In the genomic region with DNA sequence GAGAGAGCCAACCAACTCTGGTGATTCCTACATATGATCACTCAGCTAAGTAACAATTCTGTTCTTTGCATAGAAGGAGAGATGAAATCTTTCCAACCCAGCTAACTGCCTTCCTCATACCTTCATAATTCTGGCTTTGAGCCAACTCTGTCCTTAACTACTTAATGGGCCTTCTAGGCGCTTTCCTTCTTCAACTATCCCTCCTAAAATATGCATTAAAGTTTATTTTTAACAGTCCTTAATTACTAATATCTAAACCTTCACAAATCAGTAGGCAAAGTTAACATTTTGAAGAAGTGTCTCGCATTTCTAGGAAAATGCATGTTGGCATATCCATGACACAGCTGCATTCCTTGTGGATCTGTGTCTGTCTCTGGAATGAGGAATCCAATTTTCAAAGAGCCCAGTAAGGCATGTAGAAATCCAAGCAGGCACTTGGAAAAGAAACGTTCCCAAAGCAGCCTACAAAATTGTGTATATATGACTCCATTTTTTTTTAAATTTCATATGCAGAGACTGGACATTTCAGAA, we compare ENCODE assay signal across 12 cellular contexts.
DNase-seq lines count a peak whose midpoint lies in the region; ATAC-seq, FAIRE-seq and TF ChIP-seq lines count a peak whose summit lies in the region.
"Had no signal": no experiment of that assay in that cellular context is flagged by ENCODE, and none has a peak within 500 bp of the region (broad histone marks: within the 10 kb centered on the region; RNA-seq: fewer than 3 reads in every experiment).

No MANE protein-coding gene starts in this region.

- H3K27ac ChIP-seq in Panc1 (ENCODE audit: low read length) (no peak overlapping the region), small intestine (ENCODE audit: low read depth in 1 of 2, low read length in 1 of 2) (no peak overlapping the region)

- H3K9me3 ChIP-seq in Panc1 (ENCODE audit: control insufficient read depth, insufficient read depth, low read depth, low read length) = no peaks in the 10 kb centered on the region
- H3K9me3 ChIP-seq in small intestine (ENCODE audit: control insufficient read depth, low read depth) = no peaks in the 10 kb centered on the region

- no TSS peak for BruUV-seq in Panc1 (replicated peaks; lab: Mats Ljungman, UMichigan)

- no peak for ATAC-seq in Panc1
- ATAC-seq: GM12878 had no signal

- H3K27me3 ChIP-seq in Panc1 (ENCODE audit: control insufficient read depth, insufficient read depth, low read length) = no peaks in the 10 kb centered on the region
- H3K27me3 ChIP-seq in small intestine (ENCODE audit: control insufficient read depth in 2 of 2, insufficient read depth in 2 of 2, low read length in 2 of 2) = no peaks in the 10 kb centered on the region

- in situ Hi-C loops in Panc1 (cut with HindIII; ENCODE audit: low pct_unique_long_range_greater_than_20kb, low sequenced_read_pairs) = no loop called here

- POLR2A ChIA-PET in Panc1 (lab: Charles Lee) = no interaction called here

- no peak for FAIRE-seq in small intestine (lab: Jason Lieb, UNC)
- FAIRE-seq: GM12878 had no signal

- no peak for TF ChIP-seq CTCF in Panc1 (IDR thresholded peaks at IDR 0.05)

- H3K36me3 ChIP-seq in Panc1 (ENCODE audit: control insufficient read depth, insufficient read depth, low read length) (no peaks in the 10 kb centered on the region), small intestine (ENCODE audit: control insufficient read depth in 2 of 2, insufficient read depth in 2 of 2, low read length in 2 of 2) (no peaks in the 10 kb centered on the region)

- DNase-seq in NCI-H510A (lab: John Stamatoyannopoulos, UW) (peak; percentile 10), NCI-H510A treated with DMSO at 0.1 percent for 48 hours (lab: John Stamatoyannopoulos, UW) (no peak), Panc1 (ENCODE audit: low read depth, low spot score) (peak; percentile 18), fibroblast of peridontal ligament (ENCODE audit: extremely low read depth) (peak; percentile 80), small intestine (peak; percentile 40), activated T-cell treated with anti-CD3 and anti-CD28 coated beads for 4 hours (no peak), NCI-H524 treated with DMSO at 0.1 percent for 48 hours (lab: John Stamatoyannopoulos, UW) (no peak), CD1c-positive myeloid dendritic cell (ENCODE audit: extremely low spot score) (no peak)
- DNase-seq: activated CD8-positive, alpha-beta memory T cell treated with anti-CD3 and anti-CD28 coated beads, Interleukin-2, amount 50 U/mL, for 48 hours; AML-193; NCI-H1436 treated with DMSO at 0.1 percent for 48 hours had no signal

- intact Hi-C loops in Panc1 (cut with micrococcal nuclease; ENCODE audit: unreplicated experiment) = no loop called here

- no peaks in the 10 kb centered on the region for H3K4me1 ChIP-seq in Panc1 (ENCODE audit: control insufficient read depth, insufficient read depth, low read length)
- no peaks in the 10 kb centered on the region for H3K4me1 ChIP-seq in small intestine (ENCODE audit: control insufficient read depth in 2 of 2, insufficient read depth in 1 of 2, low read depth in 1 of 2, low read length in 1 of 2)

- H3K4me3 ChIP-seq in Panc1 (ENCODE audit: low read depth in 2 of 2, low read length in 2 of 2) (no peak overlapping the region), small intestine (ENCODE audit: low read depth in 1 of 2, low read length in 2 of 2) (no peak overlapping the region)
- H3K4me3 ChIP-seq: GM12878 had no signal

- WGBS in small intestine, 3 donors = 43 to 57% (median 53%) methylated on average over 3 of the region's 3 CpGs

- CTCF ChIA-PET in Panc1 (lab: Charles Lee) = no interaction called here

Comparison
In these comparisons a context has a peak if more than half of its experiments do, and no peak if none do; other contexts are left out.
1. DNase-seq: peak in NCI-H510A (single experiment), Panc1 (single experiment), fibroblast of peridontal ligament (single experiment) and small intestine (single experiment); none in NCI-H510A treated with DMSO at 0.1 percent for 48 hours (single experiment), activated T-cell treated with anti-CD3 and anti-CD28 coated beads for 4 hours (single experiment), NCI-H524 treated with DMSO at 0.1 percent for 48 hours (single experiment) and CD1c-positive myeloid dendritic cell (single experiment).